1 cellular context compared by ENCODE assay signal in the genomic region with DNA sequence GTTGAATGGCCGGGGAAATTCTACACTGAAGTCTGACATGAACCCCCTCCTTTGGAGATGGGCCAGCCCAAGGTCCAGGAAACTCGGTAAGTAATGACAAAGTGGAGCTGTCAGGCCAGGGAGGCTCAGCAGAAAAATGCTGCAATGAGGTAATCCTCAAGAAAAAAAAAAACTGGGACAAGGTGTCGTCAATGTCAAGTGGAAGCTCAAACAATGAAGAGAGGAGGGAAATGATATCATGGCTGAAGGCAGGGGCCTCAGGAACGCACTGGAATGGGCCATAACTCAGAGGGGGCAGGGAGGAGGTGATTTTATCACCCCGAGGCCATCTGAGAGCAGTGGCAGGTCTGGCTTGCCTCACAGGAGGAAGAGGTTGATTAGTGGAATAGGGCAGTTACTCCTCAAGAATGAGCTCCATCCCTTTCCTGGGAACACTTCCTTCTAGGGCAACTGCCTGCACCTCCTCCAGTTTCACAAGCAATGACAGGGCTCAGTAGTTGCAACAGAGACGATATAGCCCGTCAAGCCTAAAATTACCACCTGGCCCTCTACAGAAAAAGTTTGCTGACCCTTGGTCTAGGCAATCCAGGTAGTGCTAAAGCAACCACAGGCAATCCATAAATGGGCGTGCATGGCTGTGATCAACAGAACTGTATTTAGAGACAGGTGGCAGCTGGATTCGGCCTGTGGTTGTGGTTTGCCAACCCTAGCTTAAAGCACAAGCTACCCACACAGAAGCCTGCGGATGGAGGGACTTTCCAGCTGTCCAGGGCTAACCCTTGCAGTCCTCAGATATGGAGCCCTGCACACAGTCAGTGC.
A peak's percentile ranks its signal among the peaks of the same experiment; 100 is the strongest.
TF ChIP-seq lines count a peak whose summit lies in the region.

No MANE protein-coding gene starts in this region.

TF ChIP-seq in K562, 482 proteins besides CTCF, POLR2A, EP300 and RAD21 (continued from another document and continues in another):
- TF ChIP-seq, protein P1, sequence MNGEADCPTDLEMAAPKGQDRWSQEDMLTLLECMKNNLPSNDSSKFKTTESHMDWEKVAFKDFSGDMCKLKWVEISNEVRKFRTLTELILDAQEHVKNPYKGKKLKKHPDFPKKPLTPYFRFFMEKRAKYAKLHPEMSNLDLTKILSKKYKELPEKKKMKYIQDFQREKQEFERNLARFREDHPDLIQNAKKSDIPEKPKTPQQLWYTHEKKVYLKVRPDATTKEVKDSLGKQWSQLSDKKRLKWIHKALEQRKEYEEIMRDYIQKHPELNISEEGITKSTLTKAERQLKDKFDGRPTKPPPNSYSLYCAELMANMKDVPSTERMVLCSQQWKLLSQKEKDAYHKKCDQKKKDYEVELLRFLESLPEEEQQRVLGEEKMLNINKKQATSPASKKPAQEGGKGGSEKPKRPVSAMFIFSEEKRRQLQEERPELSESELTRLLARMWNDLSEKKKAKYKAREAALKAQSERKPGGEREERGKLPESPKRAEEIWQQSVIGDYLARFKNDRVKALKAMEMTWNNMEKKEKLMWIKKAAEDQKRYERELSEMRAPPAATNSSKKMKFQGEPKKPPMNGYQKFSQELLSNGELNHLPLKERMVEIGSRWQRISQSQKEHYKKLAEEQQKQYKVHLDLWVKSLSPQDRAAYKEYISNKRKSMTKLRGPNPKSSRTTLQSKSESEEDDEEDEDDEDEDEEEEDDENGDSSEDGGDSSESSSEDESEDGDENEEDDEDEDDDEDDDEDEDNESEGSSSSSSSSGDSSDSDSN (IDR thresholded peaks at IDR 0.05; ENCODE audit: borderline replicate concordance in 1 of 2, low read depth in 2 of 2, low read length in 2 of 2), result no peak
- TF ChIP-seq RUNX1 (IDR thresholded peaks at IDR 0.05; ENCODE audit: low read depth) (no peak), ZBTB7A (IDR thresholded peaks at IDR 0.05; ENCODE audit: borderline replicate concordance, control insufficient read depth, low read depth, low read length) (no peak), ZNF445 (CRISPR knock-in tag; IDR thresholded peaks at IDR 0.05; ENCODE audit: low read depth) (no peak), TAL1 (IDR thresholded peaks at IDR 0.05) (peak; percentile 23; the same call in 1 of the 2 replicates), NR2C1 (IDR thresholded peaks at IDR 0.05) (no peak), NR2C1 (tag; IDR thresholded peaks at IDR 0.05) (no peak), YY1 (IDR thresholded peaks at IDR 0.05; ENCODE audit: borderline replicate concordance in 1 of 3, control insufficient read depth in 1 of 3, extremely low read depth in 1 of 3, insufficient read depth in 3 of 3, insufficient read length in 1 of 3, insufficient replicate concordance in 2 of 3, low read depth in 1 of 3, low read length in 2 of 3) (no peak), RBM15 (IDR thresholded peaks at IDR 0.05; ENCODE audit: insufficient read depth, low read length) (no peak), JUNB (CRISPR knock-in tag; conservative IDR thresholded peaks at IDR 0.05) (no peak), FOXM1 (IDR thresholded peaks at IDR 0.05; ENCODE audit: low read depth) (0 out of 2 replicates have a peak, but pooled peaks have one; percentile 16), FOXM1 (CRISPR knock-in tag; IDR thresholded peaks at IDR 0.05; ENCODE audit: low read depth) (no peak), NFIC (IDR thresholded peaks at IDR 0.05) (no peak), CHD4 (IDR thresholded peaks at IDR 0.05; ENCODE audit: insufficient read depth, insufficient replicate concordance, low read depth, low read length, poor library complexity, severe bottlenecking) (no peak), NCOR1 (IDR thresholded peaks at IDR 0.05) (no peak), BCOR (IDR thresholded peaks at IDR 0.05) (no peak), TCF3 (CRISPR knock-in tag; IDR thresholded peaks at IDR 0.05) (no peak), ZNF316 (IDR thresholded peaks at IDR 0.05) (no peak), HNRNPK (IDR thresholded peaks at IDR 0.05; ENCODE audit: low read depth, low read length, poor library complexity, severe bottlenecking) (no peak), PHF20 (IDR thresholded peaks at IDR 0.05; ENCODE audit: partially characterized antibody) (no peak), ZKSCAN1 (IDR thresholded peaks at IDR 0.05; ENCODE audit: low read depth, low read length) (no peak), ETV1 (tag; conservative IDR thresholded peaks at IDR 0.05; ENCODE audit: low read depth) (no peak), BMI1 (IDR thresholded peaks at IDR 0.05; ENCODE audit: low read length) (no peak), COPS2 (conservative IDR thresholded peaks at IDR 0.05) (no peak), ZNF551 (CRISPR knock-in tag; IDR thresholded peaks at IDR 0.05) (no peak), ZBED1 (IDR thresholded peaks at IDR 0.05) (no peak), DPF2 (IDR thresholded peaks at IDR 0.05) (peak; percentile 61), BCL6 (CRISPR knock-in tag; IDR thresholded peaks at IDR 0.05) (no peak), TAF15 (IDR thresholded peaks at IDR 0.05; ENCODE audit: low read depth, low read length) (no peak), ADNP (tag; IDR thresholded peaks at IDR 0.05) (no peak), SRSF1 (IDR thresholded peaks at IDR 0.05; ENCODE audit: low read depth, low read length) (no peak), BHLHE40 (IDR thresholded peaks at IDR 0.05; ENCODE audit: low read length) (0 out of 2 replicates have a peak, but pooled peaks have one; percentile 18), CREM (IDR thresholded peaks at IDR 0.05; ENCODE audit: low read depth) (0 out of 2 replicates have a peak, but pooled peaks have one; percentile 26), SIX5 (IDR thresholded peaks at IDR 0.05; ENCODE audit: borderline replicate concordance in 1 of 2, insufficient read depth in 1 of 2, low read depth in 1 of 2, low read length in 2 of 2) (no peak), POLR3A (IDR thresholded peaks at IDR 0.05; ENCODE audit: borderline replicate concordance, extremely low read depth, insufficient read depth, insufficient read length) (no peak)
- TF ChIP-seq, protein P2, sequence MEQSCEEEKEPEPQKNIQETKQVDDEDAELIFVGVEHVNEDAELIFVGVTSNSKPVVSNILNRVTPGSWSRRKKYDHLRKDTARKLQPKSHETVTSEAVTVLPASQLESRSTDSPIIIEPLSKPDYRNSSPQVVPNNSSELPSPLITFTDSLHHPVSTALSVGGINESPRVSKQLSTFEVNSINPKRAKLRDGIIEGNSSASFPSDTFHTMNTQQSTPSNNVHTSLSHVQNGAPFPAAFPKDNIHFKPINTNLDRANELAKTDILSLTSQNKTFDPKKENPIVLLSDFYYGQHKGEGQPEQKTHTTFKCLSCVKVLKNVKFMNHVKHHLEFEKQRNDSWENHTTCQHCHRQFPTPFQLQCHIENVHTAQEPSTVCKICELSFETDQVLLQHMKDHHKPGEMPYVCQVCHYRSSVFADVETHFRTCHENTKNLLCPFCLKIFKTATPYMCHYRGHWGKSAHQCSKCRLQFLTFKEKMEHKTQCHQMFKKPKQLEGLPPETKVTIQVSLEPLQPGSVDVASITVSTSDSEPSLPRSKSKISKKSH (CRISPR knock-in tag; IDR thresholded peaks at IDR 0.05), result no peak
- TF ChIP-seq, protein P3, sequence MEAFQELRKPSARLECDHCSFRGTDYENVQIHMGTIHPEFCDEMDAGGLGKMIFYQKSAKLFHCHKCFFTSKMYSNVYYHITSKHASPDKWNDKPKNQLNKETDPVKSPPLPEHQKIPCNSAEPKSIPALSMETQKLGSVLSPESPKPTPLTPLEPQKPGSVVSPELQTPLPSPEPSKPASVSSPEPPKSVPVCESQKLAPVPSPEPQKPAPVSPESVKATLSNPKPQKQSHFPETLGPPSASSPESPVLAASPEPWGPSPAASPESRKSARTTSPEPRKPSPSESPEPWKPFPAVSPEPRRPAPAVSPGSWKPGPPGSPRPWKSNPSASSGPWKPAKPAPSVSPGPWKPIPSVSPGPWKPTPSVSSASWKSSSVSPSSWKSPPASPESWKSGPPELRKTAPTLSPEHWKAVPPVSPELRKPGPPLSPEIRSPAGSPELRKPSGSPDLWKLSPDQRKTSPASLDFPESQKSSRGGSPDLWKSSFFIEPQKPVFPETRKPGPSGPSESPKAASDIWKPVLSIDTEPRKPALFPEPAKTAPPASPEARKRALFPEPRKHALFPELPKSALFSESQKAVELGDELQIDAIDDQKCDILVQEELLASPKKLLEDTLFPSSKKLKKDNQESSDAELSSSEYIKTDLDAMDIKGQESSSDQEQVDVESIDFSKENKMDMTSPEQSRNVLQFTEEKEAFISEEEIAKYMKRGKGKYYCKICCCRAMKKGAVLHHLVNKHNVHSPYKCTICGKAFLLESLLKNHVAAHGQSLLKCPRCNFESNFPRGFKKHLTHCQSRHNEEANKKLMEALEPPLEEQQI (IDR thresholded peaks at IDR 0.05), result no peak
- TF ChIP-seq, protein P4, sequence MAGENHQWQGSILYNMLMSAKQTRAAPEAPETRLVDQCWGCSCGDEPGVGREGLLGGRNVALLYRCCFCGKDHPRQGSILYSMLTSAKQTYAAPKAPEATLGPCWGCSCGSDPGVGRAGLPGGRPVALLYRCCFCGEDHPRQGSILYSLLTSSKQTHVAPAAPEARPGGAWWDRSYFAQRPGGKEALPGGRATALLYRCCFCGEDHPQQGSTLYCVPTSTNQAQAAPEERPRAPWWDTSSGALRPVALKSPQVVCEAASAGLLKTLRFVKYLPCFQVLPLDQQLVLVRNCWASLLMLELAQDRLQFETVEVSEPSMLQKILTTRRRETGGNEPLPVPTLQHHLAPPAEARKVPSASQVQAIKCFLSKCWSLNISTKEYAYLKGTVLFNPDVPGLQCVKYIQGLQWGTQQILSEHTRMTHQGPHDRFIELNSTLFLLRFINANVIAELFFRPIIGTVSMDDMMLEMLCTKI (IDR thresholded peaks at IDR 0.05; ENCODE audit: partially characterized antibody), result no peak
- TF ChIP-seq, protein P5, sequence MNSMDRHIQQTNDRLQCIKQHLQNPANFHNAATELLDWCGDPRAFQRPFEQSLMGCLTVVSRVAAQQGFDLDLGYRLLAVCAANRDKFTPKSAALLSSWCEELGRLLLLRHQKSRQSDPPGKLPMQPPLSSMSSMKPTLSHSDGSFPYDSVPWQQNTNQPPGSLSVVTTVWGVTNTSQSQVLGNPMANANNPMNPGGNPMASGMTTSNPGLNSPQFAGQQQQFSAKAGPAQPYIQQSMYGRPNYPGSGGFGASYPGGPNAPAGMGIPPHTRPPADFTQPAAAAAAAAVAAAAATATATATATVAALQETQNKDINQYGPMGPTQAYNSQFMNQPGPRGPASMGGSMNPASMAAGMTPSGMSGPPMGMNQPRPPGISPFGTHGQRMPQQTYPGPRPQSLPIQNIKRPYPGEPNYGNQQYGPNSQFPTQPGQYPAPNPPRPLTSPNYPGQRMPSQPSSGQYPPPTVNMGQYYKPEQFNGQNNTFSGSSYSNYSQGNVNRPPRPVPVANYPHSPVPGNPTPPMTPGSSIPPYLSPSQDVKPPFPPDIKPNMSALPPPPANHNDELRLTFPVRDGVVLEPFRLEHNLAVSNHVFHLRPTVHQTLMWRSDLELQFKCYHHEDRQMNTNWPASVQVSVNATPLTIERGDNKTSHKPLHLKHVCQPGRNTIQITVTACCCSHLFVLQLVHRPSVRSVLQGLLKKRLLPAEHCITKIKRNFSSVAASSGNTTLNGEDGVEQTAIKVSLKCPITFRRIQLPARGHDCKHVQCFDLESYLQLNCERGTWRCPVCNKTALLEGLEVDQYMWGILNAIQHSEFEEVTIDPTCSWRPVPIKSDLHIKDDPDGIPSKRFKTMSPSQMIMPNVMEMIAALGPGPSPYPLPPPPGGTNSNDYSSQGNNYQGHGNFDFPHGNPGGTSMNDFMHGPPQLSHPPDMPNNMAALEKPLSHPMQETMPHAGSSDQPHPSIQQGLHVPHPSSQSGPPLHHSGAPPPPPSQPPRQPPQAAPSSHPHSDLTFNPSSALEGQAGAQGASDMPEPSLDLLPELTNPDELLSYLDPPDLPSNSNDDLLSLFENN (IDR thresholded peaks at IDR 0.05; ENCODE audit: low read depth in 2 of 2, low read length in 2 of 2), result no peak
- TF ChIP-seq, protein P6, sequence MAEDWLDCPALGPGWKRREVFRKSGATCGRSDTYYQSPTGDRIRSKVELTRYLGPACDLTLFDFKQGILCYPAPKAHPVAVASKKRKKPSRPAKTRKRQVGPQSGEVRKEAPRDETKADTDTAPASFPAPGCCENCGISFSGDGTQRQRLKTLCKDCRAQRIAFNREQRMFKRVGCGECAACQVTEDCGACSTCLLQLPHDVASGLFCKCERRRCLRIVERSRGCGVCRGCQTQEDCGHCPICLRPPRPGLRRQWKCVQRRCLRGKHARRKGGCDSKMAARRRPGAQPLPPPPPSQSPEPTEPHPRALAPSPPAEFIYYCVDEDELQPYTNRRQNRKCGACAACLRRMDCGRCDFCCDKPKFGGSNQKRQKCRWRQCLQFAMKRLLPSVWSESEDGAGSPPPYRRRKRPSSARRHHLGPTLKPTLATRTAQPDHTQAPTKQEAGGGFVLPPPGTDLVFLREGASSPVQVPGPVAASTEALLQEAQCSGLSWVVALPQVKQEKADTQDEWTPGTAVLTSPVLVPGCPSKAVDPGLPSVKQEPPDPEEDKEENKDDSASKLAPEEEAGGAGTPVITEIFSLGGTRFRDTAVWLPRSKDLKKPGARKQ (CRISPR knock-in tag; IDR thresholded peaks at IDR 0.05), result no peak
- TF ChIP-seq, protein P7, sequence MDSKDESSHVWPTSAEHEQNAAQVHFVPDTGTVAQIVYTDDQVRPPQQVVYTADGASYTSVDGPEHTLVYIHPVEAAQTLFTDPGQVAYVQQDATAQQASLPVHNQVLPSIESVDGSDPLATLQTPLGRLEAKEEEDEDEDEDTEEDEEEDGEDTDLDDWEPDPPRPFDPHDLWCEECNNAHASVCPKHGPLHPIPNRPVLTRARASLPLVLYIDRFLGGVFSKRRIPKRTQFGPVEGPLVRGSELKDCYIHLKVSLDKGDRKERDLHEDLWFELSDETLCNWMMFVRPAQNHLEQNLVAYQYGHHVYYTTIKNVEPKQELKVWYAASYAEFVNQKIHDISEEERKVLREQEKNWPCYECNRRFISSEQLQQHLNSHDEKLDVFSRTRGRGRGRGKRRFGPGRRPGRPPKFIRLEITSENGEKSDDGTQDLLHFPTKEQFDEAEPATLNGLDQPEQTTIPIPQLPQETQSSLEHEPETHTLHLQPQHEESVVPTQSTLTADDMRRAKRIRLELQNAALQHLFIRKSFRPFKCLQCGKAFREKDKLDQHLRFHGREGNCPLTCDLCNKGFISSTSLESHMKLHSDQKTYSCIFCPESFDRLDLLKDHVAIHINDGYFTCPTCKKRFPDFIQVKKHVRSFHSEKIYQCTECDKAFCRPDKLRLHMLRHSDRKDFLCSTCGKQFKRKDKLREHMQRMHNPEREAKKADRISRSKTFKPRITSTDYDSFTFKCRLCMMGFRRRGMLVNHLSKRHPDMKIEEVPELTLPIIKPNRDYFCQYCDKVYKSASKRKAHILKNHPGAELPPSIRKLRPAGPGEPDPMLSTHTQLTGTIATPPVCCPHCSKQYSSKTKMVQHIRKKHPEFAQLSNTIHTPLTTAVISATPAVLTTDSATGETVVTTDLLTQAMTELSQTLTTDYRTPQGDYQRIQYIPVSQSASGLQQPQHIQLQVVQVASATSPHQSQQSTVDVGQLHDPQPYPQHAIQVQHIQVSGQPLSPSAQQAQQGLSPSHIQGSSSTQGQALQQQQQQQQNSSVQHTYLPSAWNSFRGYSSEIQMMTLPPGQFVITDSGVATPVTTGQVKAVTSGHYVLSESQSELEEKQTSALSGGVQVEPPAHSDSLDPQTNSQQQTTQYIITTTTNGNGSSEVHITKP (IDR thresholded peaks at IDR 0.05; ENCODE audit: partially characterized antibody), result peak; percentile 98
- TF ChIP-seq, protein P8, sequence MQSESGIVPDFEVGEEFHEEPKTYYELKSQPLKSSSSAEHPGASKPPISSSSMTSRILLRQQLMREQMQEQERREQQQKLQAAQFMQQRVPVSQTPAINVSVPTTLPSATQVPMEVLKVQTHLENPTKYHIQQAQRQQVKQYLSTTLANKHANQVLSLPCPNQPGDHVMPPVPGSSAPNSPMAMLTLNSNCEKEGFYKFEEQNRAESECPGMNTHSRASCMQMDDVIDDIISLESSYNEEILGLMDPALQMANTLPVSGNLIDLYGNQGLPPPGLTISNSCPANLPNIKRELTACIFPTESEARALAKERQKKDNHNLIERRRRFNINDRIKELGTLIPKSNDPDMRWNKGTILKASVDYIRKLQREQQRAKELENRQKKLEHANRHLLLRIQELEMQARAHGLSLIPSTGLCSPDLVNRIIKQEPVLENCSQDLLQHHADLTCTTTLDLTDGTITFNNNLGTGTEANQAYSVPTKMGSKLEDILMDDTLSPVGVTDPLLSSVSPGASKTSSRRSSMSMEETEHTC (IDR thresholded peaks at IDR 0.05), result no peak
